ENCODE assay signal across 17 cellular contexts in the genomic region with DNA sequence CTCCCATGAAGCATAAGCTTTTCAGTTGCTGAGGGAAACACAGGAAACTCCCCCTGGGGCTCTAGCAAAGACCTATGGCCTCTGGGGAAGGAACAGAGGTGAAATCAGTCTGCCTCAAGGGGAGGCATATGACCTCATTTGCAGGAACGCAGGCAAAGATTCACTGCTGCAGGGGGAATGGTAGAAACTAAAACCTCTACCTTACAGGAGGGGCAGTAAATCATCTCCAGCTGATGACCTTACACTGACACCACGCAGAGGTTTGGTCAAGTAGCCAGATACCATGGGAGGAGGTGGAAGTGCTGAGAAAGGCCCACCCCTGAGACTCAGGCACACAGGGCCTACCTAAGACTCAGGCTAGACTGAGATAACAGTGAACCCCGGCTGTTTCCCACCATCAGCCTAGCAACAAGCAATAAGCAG.
DNase-seq lines count a peak whose midpoint lies in the region; ATAC-seq and TF ChIP-seq lines count a peak whose summit lies in the region.
"Had no signal": no experiment of that assay in that cellular context is flagged by ENCODE, and none has a peak within 500 bp of the region (broad histone marks: within the 10 kb centered on the region; RNA-seq: fewer than 3 reads in every experiment).

No MANE protein-coding gene starts in this region.

- H3K27me3 ChIP-seq in cardiac muscle cell: no peaks in the 10 kb centered on the region

- intact Hi-C loops in Right ventricle myocardium superior (cut with DNase I): no loop called here

- DNase-seq in cardiac muscle cell (ENCODE audit: low read depth in 1 of 2, low spot score in 1 of 2) (no peak), Right ventricle myocardium superior (no peak), choroid plexus epithelial cell (ENCODE audit: low read depth) (peak; percentile 56), HUDEP-2 (lab: John Stamatoyannopoulos, UW; ENCODE audit: unreplicated experiment in 76 of 76) (no peak), SHP77 (lab: John Stamatoyannopoulos, UW) (no peak), NCI-H524 (lab: John Stamatoyannopoulos, UW) (no peak), T-helper 1 cell (no peak)
- DNase-seq: activated CD8-positive, alpha-beta memory T cell treated with anti-CD3 and anti-CD28 coated beads, Interleukin-2, amount 50 U/mL, for 48 hours; amygdala; effector CD8-positive, alpha-beta T cell; HCEC 1CT; NCI-H1092; NCI-H524 treated with DMSO at 0.1 percent for 48 hours; stimulated activated CD4-positive, alpha-beta T cell treated with anti-CD3 and anti-CD28 coated beads, Interleukin-4, amount 100 ng/mL, for 1 hour had no signal

- H3K36me3 ChIP-seq in cardiac muscle cell: no peaks in the 10 kb centered on the region
- H3K36me3 ChIP-seq: prostate gland had no signal

- H3K4me1 ChIP-seq in cardiac muscle cell (ENCODE audit: low read depth): peaks cover 10% of the 10 kb centered on the region
- H3K4me1 ChIP-seq: A549, prostate gland had no signal

- ATAC-seq in Right ventricle myocardium superior (ENCODE audit: poor library complexity) (no peak), HG02870 (IDR thresholded peaks at IDR 0.05; ENCODE audit: unreplicated experiment) (peak; percentile 46)
- ATAC-seq: A549 had no signal

- no peaks in the 10 kb centered on the region for H3K9me3 ChIP-seq in cardiac muscle cell (ENCODE audit: low read depth)
- H3K9me3 ChIP-seq: A549, prostate gland had no signal

- no peak overlapping the region for H3K4me3 ChIP-seq in cardiac muscle cell
- no peak overlapping the region for H3K4me3 ChIP-seq in choroid plexus epithelial cell (ENCODE audit: low read depth, low read length)
- H3K4me3 ChIP-seq: A549, prostate gland had no signal

- TF ChIP-seq CTCF in cardiac muscle cell (IDR thresholded peaks at IDR 0.05; ENCODE audit: low read depth, low read length): no peak
- TF ChIP-seq CTCF in choroid plexus epithelial cell (conservative IDR thresholded peaks at IDR 0.05; ENCODE audit: low read depth, low read length): no peak

- peak overlapping the region; percentile 63 for H3K27ac ChIP-seq in cardiac muscle cell
- H3K27ac ChIP-seq: A549, prostate gland had no signal
